In genomic region chr7:66628361-66629221, GRCh38 we compare ENCODE assay signal across 8 cellular contexts. TPM values are rescaled to one million over a fixed set of nuclear protein-coding genes. Genes with fewer than 3 reads are reported as not detected.
DNase-seq lines count a peak whose midpoint lies in the region; ATAC-seq and TF ChIP-seq lines count a peak whose summit lies in the region.

KCTD7 (plus strand) TSS chr7:66628881; CDS start chr7:66629065, 184 bp downstream.

- DNase-seq in GM10248 (ENCODE audit: extremely low spot score), result peak; percentile 98
- peak; percentile 98 for DNase-seq in NCI-H1092 (lab: John Stamatoyannopoulos, UW)
- peak; percentile 100 for DNase-seq in SK-N-SH
- peak; percentile 99 for DNase-seq in globus pallidus (ENCODE audit: low spot score)
- DNase-seq in occipital lobe (lab: John Stamatoyannopoulos, UW), result peak; percentile 98
- peak; percentile 98 to 99 for DNase-seq in suprapubic skin (ENCODE audit: low spot score in 2 of 2)

- H3K27me3 Mint-ChIP-seq in activated naive CD4-positive, alpha-beta T cell treated with anti-CD3 and anti-CD28 coated beads, Interleukin-2, amount 50 U/mL, for 24 hours, result no peaks in the 10 kb centered on the region

- ATAC-seq in HG02610 (IDR thresholded peaks at IDR 0.05; ENCODE audit: unreplicated experiment), result peak; percentile 93

- H3K27me3 ChIP-seq in SK-N-SH (ENCODE audit: insufficient read depth), result no peaks in the 10 kb centered on the region
- H3K27me3 ChIP-seq in suprapubic skin, result no peaks in the 10 kb centered on the region

- WGBS in SK-N-SH (ENCODE audit: low lambda C conversion rate), result under 1% methylated on average over 28 of the region's 93 CpGs
- 0% methylated on average over 23 of the region's 93 CpGs for WGBS in suprapubic skin

- TF ChIP-seq CTCF in GM10248 (IDR thresholded peaks at IDR 0.05; ENCODE audit: control extremely low read depth, extremely low read depth, low read depth, missing control alignments), result no peak
- no peak for TF ChIP-seq CTCF in SK-N-SH (IDR thresholded peaks at IDR 0.05)
- TF ChIP-seq CTCF in suprapubic skin (IDR thresholded peaks at IDR 0.05), result no peak

- H3K9me3 Mint-ChIP-seq in activated naive CD4-positive, alpha-beta T cell treated with anti-CD3 and anti-CD28 coated beads, Interleukin-2, amount 50 U/mL, for 24 hours, result no peaks in the 10 kb centered on the region

- H3K4me3 ChIP-seq in SK-N-SH (ENCODE audit: low read depth in 2 of 2, low read length in 1 of 2), result peak within 1 kb of the TSS; percentile 64 to 94
- peak within 1 kb of the TSS; percentile 82 for H3K4me3 ChIP-seq in suprapubic skin

- H3K9me2 ChIP-seq in SK-N-SH, result no peaks in the 10 kb centered on the region

- H3K36me3 Mint-ChIP-seq in activated naive CD4-positive, alpha-beta T cell treated with anti-CD3 and anti-CD28 coated beads, Interleukin-2, amount 50 U/mL, for 24 hours, result peaks cover 2% of the 10 kb centered on the region

- H3K36me3 ChIP-seq in SK-N-SH (replicated peaks in 1 of 2; ENCODE audit: control insufficient read depth in 1 of 2, insufficient read depth in 2 of 2, low read length in 1 of 2), result peaks cover 4 to 5% of the 10 kb centered on the region in 2 experiments
- H3K36me3 ChIP-seq in suprapubic skin, result peaks cover 1% of the 10 kb centered on the region

- TF ChIP-seq RAD21 in SK-N-SH (IDR thresholded peaks at IDR 0.05; ENCODE audit: low read length), result no peak

- H3K4me1 Mint-ChIP-seq in activated naive CD4-positive, alpha-beta T cell treated with anti-CD3 and anti-CD28 coated beads, Interleukin-2, amount 50 U/mL, for 24 hours, result peaks cover 44% of the 10 kb centered on the region

- H3K4me2 ChIP-seq in SK-N-SH, result peak within 1 kb of the TSS; percentile 95

- H3K4me3 Mint-ChIP-seq in activated naive CD4-positive, alpha-beta T cell treated with anti-CD3 and anti-CD28 coated beads, Interleukin-2, amount 50 U/mL, for 24 hours, result peak within 1 kb of the TSS; percentile 87

- H4K20me1 ChIP-seq in SK-N-SH (ENCODE audit: insufficient read depth), result no peaks in the 10 kb centered on the region

- H2AFZ ChIP-seq in SK-N-SH (ENCODE audit: low read depth), result peak within 1 kb of the TSS; percentile 89

- H3K4me1 ChIP-seq in SK-N-SH (ENCODE audit: control insufficient read depth in 1 of 2, insufficient read depth in 2 of 2, low read depth in 1 of 2, low read length in 1 of 2), result peaks cover 0 to 15% of the 10 kb centered on the region in 2 experiments; a peak in 1 of 4 replicates
- H3K4me1 ChIP-seq in suprapubic skin, result peaks cover 20% of the 10 kb centered on the region

- TF ChIP-seq POLR2A in suprapubic skin (IDR thresholded peaks at IDR 0.05), result peak; percentile 84 to 96

- H3K9me3 ChIP-seq in SK-N-SH (no peaks in the 10 kb centered on the region), suprapubic skin (no peaks in the 10 kb centered on the region)

- peak within 1 kb of the TSS; percentile 56 for H3K27ac Mint-ChIP-seq in activated naive CD4-positive, alpha-beta T cell treated with anti-CD3 and anti-CD28 coated beads, Interleukin-2, amount 50 U/mL, for 24 hours

- POLR2A ChIA-PET in GM10248 (lab: Yijun Ruan, JAX) (interaction anchor here (0.5 to 2.5 kb wide), 11 partner anchors 14 to 1946 kb away, joined by 3 to 13 read pairs (median 4); no protein-coding TSS in a partner anchor), SK-N-SH (lab: Yijun Ruan, JAX) (interaction anchor here (0.6 to 3.4 kb wide), 10 partner anchors 9 to 553 kb away, joined by 3 to 20 read pairs (median 4); partner anchors contain the start of gene ASL)

- H3F3A ChIP-seq in SK-N-SH (replicated peaks; ENCODE audit: insufficient read depth), result peaks cover 19% of the 10 kb centered on the region

- CTCF ChIA-PET in GM10248 (lab: Yijun Ruan, JAX) (interaction anchor here (1.0 kb wide), 1 partner anchor 33 kb away, joined by 3 read pairs; no protein-coding TSS in a partner anchor), SK-N-SH (lab: Yijun Ruan, JAX) (interaction anchor here (1.1 to 3.3 kb wide), 3 partner anchors 24 to 215 kb away, joined by 3 to 16 read pairs (median 3); no protein-coding TSS in a partner anchor)

- H3K27ac ChIP-seq in SK-N-SH (ENCODE audit: low read depth in 2 of 2, low read length in 1 of 2) (peak within 1 kb of the TSS; percentile 90 to 94), suprapubic skin (peak within 1 kb of the TSS; percentile 97)

- H3K9ac ChIP-seq in SK-N-SH, result peak within 1 kb of the TSS; percentile 92

- H3K79me2 ChIP-seq in SK-N-SH (ENCODE audit: insufficient read depth), result peaks cover 34% of the 10 kb centered on the region

- no peak for TF ChIP-seq EP300 in SK-N-SH (IDR thresholded peaks at IDR 0.05; ENCODE audit: borderline replicate concordance in 1 of 2, low read depth in 1 of 2, low read length in 1 of 2)
- peak; percentile 18 for TF ChIP-seq EP300 in suprapubic skin (IDR thresholded peaks at IDR 0.05)

TF ChIP-seq in SK-N-SH, 30 proteins besides CTCF, POLR2A, EP300 and RAD21:
- TF ChIP-seq MAX (IDR thresholded peaks at IDR 0.05; ENCODE audit: low read depth) (peak; percentile 61), CHD2 (IDR thresholded peaks at IDR 0.05; ENCODE audit: low read length, partially characterized antibody) (peak; percentile 81), PBX3 (IDR thresholded peaks at IDR 0.05) (peak; percentile 99), FOSL2 (IDR thresholded peaks at IDR 0.05; ENCODE audit: borderline replicate concordance, low read depth) (no peak), NRF1 (IDR thresholded peaks at IDR 0.05; ENCODE audit: low read depth, low read length) (peak; percentile 89), RCOR1 (IDR thresholded peaks at IDR 0.05; ENCODE audit: low read length) (0 out of 2 replicates have a peak, but pooled peaks have one; percentile 5), POLR2AphosphoS5 (IDR thresholded peaks at IDR 0.05; ENCODE audit: low read depth, low read length) (peak; percentile 99), IRF3 (IDR thresholded peaks at IDR 0.05; ENCODE audit: low read depth, low read length) (peak; percentile 86), ELF1 (IDR thresholded peaks at IDR 0.05) (no peak), RXRA (IDR thresholded peaks at IDR 0.05; ENCODE audit: borderline replicate concordance, low read depth) (no peak), SIN3A (IDR thresholded peaks at IDR 0.05; ENCODE audit: borderline replicate concordance, low read depth, low read length) (peak; percentile 51; the same call in 1 of the 2 replicates), TAF1 (IDR thresholded peaks at IDR 0.05; ENCODE audit: borderline replicate concordance, low read depth, low read length) (peak; percentile 87), MXI1 (IDR thresholded peaks at IDR 0.05; ENCODE audit: low read depth, low read length) (peak; percentile 54), USF2 (IDR thresholded peaks at IDR 0.05; ENCODE audit: borderline replicate concordance, low read depth, low read length) (no peak), FOXJ3 (CRISPR knock-in tag; IDR thresholded peaks at IDR 0.05) (peak; percentile 3; the same call in 1 of the 2 replicates), EZH2phosphoT487 (IDR thresholded peaks at IDR 0.05; ENCODE audit: borderline replicate concordance, low read depth) (no peak), MEF2A (IDR thresholded peaks at IDR 0.05; ENCODE audit: borderline replicate concordance, low read depth) (no peak), SMC3 (IDR thresholded peaks at IDR 0.05; ENCODE audit: low read depth, low read length) (no peak)

RNA-seq across cellular contexts. Expression of gene KCTD7, which starts in this region (rescaled TPM):
- polyA plus RNA-seq in SK-N-SH (2012; rRNA removed), result 19.5 and 27.4 TPM in 2 replicates
- 9.2 and 11.0 TPM in 2 replicates for polyA plus RNA-seq in SK-N-SH (2012; cell fraction: cytosol; rRNA removed)
- 71.9 and 88.4 TPM in 2 replicates for polyA plus RNA-seq in SK-N-SH (2012; cell fraction: nucleus; rRNA removed)
- total RNA-seq in occipital lobe, result 31.8 TPM
- 10 to 100 TPM in 1 of 4 donors, 1 to 10 TPM in 3; 6.2 to 17.9 (median 6.7) TPM for total RNA-seq in suprapubic skin

Comparison
In these comparisons a context has a peak if more than half of its experiments do, and no peak if none do; other contexts are left out.
1. Peak in every context shown above with its lines: DNase-seq, ATAC-seq, H3K4me3 ChIP-seq and H3K27ac ChIP-seq.